In genomic region chr4:110854021-110854678, GRCh38 we compare ENCODE assay signal across 11 cellular contexts.
A peak's percentile ranks its signal among the peaks of the same experiment; 100 is the strongest.
DNase-seq lines count a peak whose midpoint lies in the region; ATAC-seq and TF ChIP-seq lines count a peak whose summit lies in the region.
"Had no signal": no experiment of that assay in that cellular context is flagged by ENCODE, and none has a peak within 500 bp of the region (broad histone marks: within the 10 kb centered on the region; RNA-seq: fewer than 3 reads in every experiment).

No MANE protein-coding gene starts in this region.

- intact Hi-C loops in aorta (cut with DNase I): no loop called here

- H3K4me1 Mint-ChIP-seq in GM23338: peaks cover 4% of the 10 kb centered on the region

- no peaks in the 10 kb centered on the region for H3K36me3 Mint-ChIP-seq in GM23338 (ENCODE audit: low read depth)

- H3K27ac ChIP-seq in GM23338 (ENCODE audit: low read depth) (no peak overlapping the region), right atrium auricular region (no peak overlapping the region), aorta (ENCODE audit: low read depth in 1 of 2, low read length in 2 of 2) (no peak overlapping the region)
- H3K27ac ChIP-seq: uterus had no signal

- H4K20me1 ChIP-seq in GM23338 (replicated peaks; ENCODE audit: insufficient read depth): no peaks in the 10 kb centered on the region

- H3K36me3 ChIP-seq in GM23338 (ENCODE audit: insufficient read depth): no peaks in the 10 kb centered on the region
- no peaks in the 10 kb centered on the region for H3K36me3 ChIP-seq in skeletal muscle satellite cell (ENCODE audit: insufficient read depth, low read length)
- no peaks in the 10 kb centered on the region for H3K36me3 ChIP-seq in right atrium auricular region
- no peaks in the 10 kb centered on the region for H3K36me3 ChIP-seq in aorta (ENCODE audit: control insufficient read depth in 1 of 2, insufficient read depth in 2 of 2, low read length in 1 of 2)
- H3K36me3 ChIP-seq: uterus had no signal

- no peaks in the 10 kb centered on the region for H3K9me3 ChIP-seq in skeletal muscle satellite cell (replicated peaks; ENCODE audit: low read length)
- no peaks in the 10 kb centered on the region for H3K9me3 ChIP-seq in right atrium auricular region
- H3K9me3 ChIP-seq in aorta (ENCODE audit: control insufficient read depth, low read length): no peaks in the 10 kb centered on the region
- H3K9me3 ChIP-seq: uterus had no signal

- ATAC-seq in GM23338 (no peak), aorta (ENCODE audit: low FRiP score) (no peak), GM21737 (IDR thresholded peaks at IDR 0.05; ENCODE audit: unreplicated experiment) (no peak)

- H3K4me3 ChIP-seq in GM23338: no peak overlapping the region
- no peak overlapping the region for H3K4me3 ChIP-seq in skeletal muscle satellite cell (ENCODE audit: low read length)
- H3K4me3 ChIP-seq in right atrium auricular region: no peak overlapping the region
- no peak overlapping the region for H3K4me3 ChIP-seq in aorta (ENCODE audit: low read length in 2 of 2)
- H3K4me3 ChIP-seq: uterus had no signal

- peak overlapping the region; percentile 21 for H3K9ac ChIP-seq in skeletal muscle satellite cell (ENCODE audit: low read depth, low read length)

- 16 to 23% methylated on average over 6 of the region's 6 CpGs for WGBS in aorta, 2 donors

- H2AFZ ChIP-seq in GM23338: peak overlapping the region; percentile 20; the same call in 1 of the 2 replicates

- H3K9me2 ChIP-seq in GM23338 (ENCODE audit: insufficient read depth): no peaks in the 10 kb centered on the region

- H3K27ac Mint-ChIP-seq in GM23338: no peak overlapping the region
- H3K27ac Mint-ChIP-seq: H9 had no signal

- no peak overlapping the region for H3K4me2 ChIP-seq in GM23338
- peak overlapping the region; percentile 53 for H3K4me2 ChIP-seq in skeletal muscle satellite cell (ENCODE audit: low read length)

- H3K9me3 Mint-ChIP-seq in GM23338: no peaks in the 10 kb centered on the region
- H3K9me3 Mint-ChIP-seq: H9 had no signal

- no peaks in the 10 kb centered on the region for H3K27me3 ChIP-seq in GM23338 (ENCODE audit: insufficient read depth)
- H3K27me3 ChIP-seq in skeletal muscle satellite cell (ENCODE audit: control insufficient read depth, insufficient read depth, low read length): no peaks in the 10 kb centered on the region
- H3K27me3 ChIP-seq in right atrium auricular region: no peaks in the 10 kb centered on the region
- no peaks in the 10 kb centered on the region for H3K27me3 ChIP-seq in aorta (ENCODE audit: control insufficient read depth in 1 of 2, insufficient read depth in 2 of 2, low read length in 1 of 2)
- H3K27me3 ChIP-seq: uterus had no signal

- no peaks in the 10 kb centered on the region for H3K4me1 ChIP-seq in GM23338 (ENCODE audit: insufficient read depth)
- peaks cover 24% of the 10 kb centered on the region for H3K4me1 ChIP-seq in skeletal muscle satellite cell (ENCODE audit: control insufficient read depth, insufficient read depth, low read length)
- H3K4me1 ChIP-seq in right atrium auricular region: no peaks in the 10 kb centered on the region
- H3K4me1 ChIP-seq in aorta (ENCODE audit: control insufficient read depth in 1 of 2, insufficient read depth in 2 of 2, low read length in 2 of 2): no peaks in the 10 kb centered on the region
- H3K4me1 ChIP-seq: uterus had no signal

- H3K4me3 Mint-ChIP-seq in GM23338: no peak overlapping the region
- H3K4me3 Mint-ChIP-seq: H9 had no signal

- no peak for DNase-seq in GM23338 (ENCODE audit: low spot score)
- peak; percentile 5 for DNase-seq in OCI-M1 (lab: John Stamatoyannopoulos, UW)
- peak; percentile 60 for DNase-seq in fibroblast of gingiva (ENCODE audit: low read depth)
- no peak for DNase-seq in right atrium auricular region (ENCODE audit: low spot score)
- DNase-seq in aorta: no peak
- DNase-seq in stimulated activated CD4-positive, alpha-beta T cell treated with anti-CD3 and anti-CD28 coated beads, Interleukin-4, amount 100 ng/mL, for 24 hours: no peak
- DNase-seq: H9, Karpas-422, uterus had no signal

- no peaks in the 10 kb centered on the region for H3K79me2 ChIP-seq in GM23338 (replicated peaks; ENCODE audit: insufficient read depth)

- no peaks in the 10 kb centered on the region for H3F3A ChIP-seq in GM23338 (replicated peaks; ENCODE audit: low read depth)

- peaks cover 6% of the 10 kb centered on the region for H3K27me3 Mint-ChIP-seq in GM23338 (ENCODE audit: insufficient read depth, low read depth, poor library complexity)

- TF ChIP-seq CTCF in GM23338 (conservative IDR thresholded peaks at IDR 0.05; ENCODE audit: low read depth in 2 of 2): no peak
- TF ChIP-seq CTCF in right atrium auricular region (IDR thresholded peaks at IDR 0.05): no peak

TF ChIP-seq in GM23338, 12 proteins besides CTCF, POLR2A, EP300 and RAD21:
- TF ChIP-seq, protein P1, sequence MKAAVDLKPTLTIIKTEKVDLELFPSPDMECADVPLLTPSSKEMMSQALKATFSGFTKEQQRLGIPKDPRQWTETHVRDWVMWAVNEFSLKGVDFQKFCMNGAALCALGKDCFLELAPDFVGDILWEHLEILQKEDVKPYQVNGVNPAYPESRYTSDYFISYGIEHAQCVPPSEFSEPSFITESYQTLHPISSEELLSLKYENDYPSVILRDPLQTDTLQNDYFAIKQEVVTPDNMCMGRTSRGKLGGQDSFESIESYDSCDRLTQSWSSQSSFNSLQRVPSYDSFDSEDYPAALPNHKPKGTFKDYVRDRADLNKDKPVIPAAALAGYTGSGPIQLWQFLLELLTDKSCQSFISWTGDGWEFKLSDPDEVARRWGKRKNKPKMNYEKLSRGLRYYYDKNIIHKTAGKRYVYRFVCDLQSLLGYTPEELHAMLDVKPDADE (IDR thresholded peaks at IDR 0.05): no peak
- TF ChIP-seq EZH2phosphoT487 (IDR thresholded peaks at IDR 0.05; ENCODE audit: unreplicated experiment): no peak
- TF ChIP-seq JUNB (IDR thresholded peaks at IDR 0.05; ENCODE audit: unreplicated experiment): no peak
- no peak for TF ChIP-seq NANOG (IDR thresholded peaks at IDR 0.05; ENCODE audit: borderline replicate concordance)
- no peak for TF ChIP-seq ZNF331 (CRISPR knock-in tag; IDR thresholded peaks at IDR 0.05; ENCODE audit: low read depth)

Comparison
In these comparisons a context has a peak if more than half of its experiments do, and no peak if none do; other contexts are left out.
1. DNase-seq: peak in OCI-M1 (single experiment) and fibroblast of gingiva (single experiment); none in GM23338 (single experiment), right atrium auricular region (single experiment), aorta (0 of 2) and stimulated activated CD4-positive, alpha-beta T cell treated with anti-CD3 and anti-CD28 coated beads, Interleukin-4, amount 100 ng/mL, for 24 hours (single experiment).